ENCODE assay signal across 27 cellular contexts in the genomic region with DNA sequence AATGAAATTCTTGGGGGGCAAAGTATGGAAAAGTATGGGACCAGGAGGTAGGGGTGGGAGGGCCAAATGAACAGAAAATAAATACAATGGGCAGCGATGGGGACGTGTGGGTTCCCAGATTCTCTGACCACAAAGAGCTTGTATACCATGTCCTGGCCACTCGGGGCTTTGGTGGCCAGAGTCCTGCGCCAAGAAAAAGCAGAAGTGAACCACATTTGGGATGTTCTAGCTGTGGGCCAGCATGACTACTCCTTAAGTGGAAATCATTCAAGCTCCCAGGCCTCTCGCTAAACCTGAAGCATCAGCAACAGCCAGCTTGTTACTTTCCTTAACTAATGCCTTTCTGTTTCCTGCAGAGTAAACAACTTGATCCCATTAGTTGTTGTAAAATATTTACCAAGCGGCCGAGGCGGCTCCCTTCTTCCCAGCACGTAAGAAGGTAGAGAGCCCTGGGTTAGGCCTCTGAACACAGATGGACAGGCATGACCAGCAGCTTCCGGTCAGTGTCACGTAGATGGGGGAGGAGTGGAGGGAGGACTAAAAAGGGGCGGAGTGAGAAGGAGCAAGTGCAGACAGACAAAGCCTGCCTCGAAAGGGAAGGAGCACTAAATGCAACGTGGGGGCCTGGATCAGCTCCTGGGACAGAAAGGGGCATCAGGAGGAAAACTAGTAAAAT.
A peak's percentile ranks its signal among the peaks of the same experiment; 100 is the strongest.
DNase-seq lines count a peak whose midpoint lies in the region; ATAC-seq, FAIRE-seq and TF ChIP-seq lines count a peak whose summit lies in the region.
"Had no signal": no experiment of that assay in that cellular context is flagged by ENCODE, and none has a peak within 500 bp of the region (broad histone marks: within the 10 kb centered on the region; RNA-seq: fewer than 3 reads in every experiment).

No MANE protein-coding gene starts in this region.

- WGBS in GM12878 (ENCODE audit: insufficient coverage, insufficient replicate concordance, low lambda C conversion rate, missing lambda C conversion rate) = 18% methylated on average over 13 of the region's 14 CpGs

- RAD21 ChIA-PET in GM12878 (lab: Charles Lee; ENCODE audit: unreplicated experiment) = interaction anchor here (0.7 kb wide), 1 partner anchor 70 kb away, joined by 3 read pairs; no protein-coding TSS in a partner anchor

- no peak overlapping the region for H3K9ac ChIP-seq in GM12878 (ENCODE audit: control insufficient read depth, insufficient read depth, low read length)

- no peak for TF ChIP-seq POLR2A in GM12878 (IDR thresholded peaks at IDR 0.05; ENCODE audit: low read depth, low read length)

- intact Hi-C loops in GM12878 (cut with micrococcal nuclease; ENCODE audit: unreplicated experiment) = no loop called here

- H3K36me3 Mint-ChIP-seq in type B pancreatic cell = no peaks in the 10 kb centered on the region
- H3K36me3 Mint-ChIP-seq: CD4-positive, alpha-beta memory T cell; memory B cell had no signal

- TF ChIP-seq CTCF in GM12878 (IDR thresholded peaks at IDR 0.05 in 2 of 3, conservative IDR thresholded peaks at IDR 0.05 in 1 of 3; ENCODE audit: control insufficient read depth in 2 of 3, extremely low read depth in 1 of 3, insufficient read depth in 1 of 3, low read depth in 3 of 3, low read length in 3 of 3) (no peak), type B pancreatic cell (conservative IDR thresholded peaks at IDR 0.05) (no peak), GM13977 (IDR thresholded peaks at IDR 0.05; ENCODE audit: extremely low read depth, insufficient read depth, missing control alignments) (no peak)

- POLR2A ChIA-PET in GM12878 (lab: Charles Lee) = no interaction called here

- no peak for TF ChIP-seq EP300 in GM12878 (IDR thresholded peaks at IDR 0.05; ENCODE audit: borderline replicate concordance in 1 of 2, control insufficient read depth in 1 of 2, low read depth in 2 of 2, low read length in 2 of 2)

- peaks cover 9% of the 10 kb centered on the region for H3K27me3 Mint-ChIP-seq in type B pancreatic cell
- H3K27me3 Mint-ChIP-seq: memory B cell had no signal

- H3K4me2 ChIP-seq in GM12878 (ENCODE audit: control insufficient read depth, insufficient read depth) = no peak overlapping the region

- peak overlapping the region; percentile 1 for H3K27ac Mint-ChIP-seq in type B pancreatic cell
- H3K27ac Mint-ChIP-seq: activated naive CD4-positive, alpha-beta T cell treated with anti-CD3 and anti-CD28 coated beads for 36 hours; CD4-positive, alpha-beta memory T cell; memory B cell had no signal

- SMC1A ChIA-PET in GM12878 (lab: Charles Lee; ENCODE audit: uncharacterized antibody, unreplicated experiment) = no interaction called here

- H3K4me3 ChIP-seq in GM12878 = no peak overlapping the region
- H3K4me3 ChIP-seq: HAP-1, prostate gland had no signal

- BruUV-seq in GM12878 (replicated peaks; lab: Mats Ljungman, UMichigan) = no TSS peak

- TF ChIP-seq RAD21 in GM12878 (IDR thresholded peaks at IDR 0.05; ENCODE audit: insufficient read depth, low read depth, low read length) = no peak

- ATAC-seq in GM12878 = 0 out of 3 replicates have a peak, but pooled peaks have one; percentile 18
- no peak for ATAC-seq in HG02759 (IDR thresholded peaks at IDR 0.05; ENCODE audit: unreplicated experiment)
- ATAC-seq: left colon had no signal

- no peak overlapping the region for H2AFZ ChIP-seq in GM12878 (ENCODE audit: control insufficient read depth, low read depth, low read length)

- no peaks in the 10 kb centered on the region for H3K9me3 Mint-ChIP-seq in type B pancreatic cell
- H3K9me3 Mint-ChIP-seq: activated naive CD4-positive, alpha-beta T cell treated with anti-CD3 and anti-CD28 coated beads for 36 hours; CD4-positive, alpha-beta memory T cell; memory B cell had no signal

- no peaks in the 10 kb centered on the region for H3K4me1 ChIP-seq in GM12878 (ENCODE audit: control insufficient read depth, insufficient read depth, low read length)
- H3K4me1 ChIP-seq: HAP-1, prostate gland had no signal

- no peak overlapping the region for H3K27ac ChIP-seq in GM12878 (ENCODE audit: control insufficient read depth, insufficient read depth)
- H3K27ac ChIP-seq: 22Rv1, brain microvascular endothelial cell, prostate gland had no signal

- CTCF ChIA-PET in GM12878 (lab: Yijun Ruan, JAX) = interaction anchor here (0.6 to 1.2 kb wide), 2 partner anchors 11 to 87 kb away, joined by 3 read pairs; no protein-coding TSS in a partner anchor

- peaks cover 13% of the 10 kb centered on the region for H3K4me1 Mint-ChIP-seq in type B pancreatic cell (ENCODE audit: unreplicated experiment)
- H3K4me1 Mint-ChIP-seq: CD4-positive, alpha-beta memory T cell; memory B cell had no signal

- DNase-seq in DMS53 (lab: John Stamatoyannopoulos, UW) (peak; percentile 29), DMS53 treated with DMSO at 0.1 percent for 48 hours (lab: John Stamatoyannopoulos, UW; ENCODE audit: unreplicated experiment) (no peak), GM12878 (ENCODE audit: low read depth, low spot score) (no peak), kidney tubule cell (ENCODE audit: low spot score) (peak; percentile 80), type B pancreatic cell (ENCODE audit: extremely low spot score, unreplicated experiment) (no peak), GM13977 (ENCODE audit: low spot score) (no peak)
- no peak for DNase-seq in activated CD8-positive, alpha-beta memory T cell treated with anti-CD3 and anti-CD28 coated beads, Interleukin-2, amount 50 U/mL, for 48 hours
- DNase-seq: activated CD4-positive, CD25-positive, alpha-beta regulatory T cell; activated naive CD4-positive, alpha-beta T cell treated with anti-CD3 and anti-CD28 coated beads for 36 hours; brain microvascular endothelial cell; CD4-positive, alpha-beta memory T cell; head of caudate nucleus; left colon; NCI-H1105; NCI-H1930; NCI-H69; SIG-M5; stimulated activated naive CD4-positive, alpha-beta T cell treated with Interleukin-2 at 50 U/mL for 16 hours; SW 1271; T1000 had no signal

- H3K79me2 ChIP-seq in GM12878 (ENCODE audit: control insufficient read depth, insufficient read depth, low read length) = no peaks in the 10 kb centered on the region

- no peaks in the 10 kb centered on the region for H3K9me3 ChIP-seq in GM12878 (replicated peaks; ENCODE audit: control insufficient read depth, insufficient read depth, low read length)
- H3K9me3 ChIP-seq: HAP-1, prostate gland had no signal

- in situ Hi-C loops in GM12878 (cut with MboI) (no loop called here), GM13977 (cut with MboI; ENCODE audit: low pct_unique_long_range_greater_than_20kb, low sequenced_read_pairs, unreplicated experiment) (no loop called here)

- H4K20me1 ChIP-seq in GM12878 (ENCODE audit: control insufficient read depth, insufficient read depth) = no peaks in the 10 kb centered on the region

- H3K27me3 ChIP-seq in GM12878 (replicated peaks in 1 of 2; ENCODE audit: control insufficient read depth in 2 of 2, insufficient read depth in 2 of 2, low read length in 1 of 2) = no peaks in the 10 kb centered on the region; a peak in 1 of 4 replicates
- H3K27me3 ChIP-seq: brain microvascular endothelial cell had no signal

- no peak overlapping the region for H3K4me3 Mint-ChIP-seq in type B pancreatic cell
- H3K4me3 Mint-ChIP-seq: activated naive CD4-positive, alpha-beta T cell treated with anti-CD3 and anti-CD28 coated beads for 36 hours; CD4-positive, alpha-beta memory T cell; memory B cell had no signal

- FAIRE-seq in GM12878 (lab: Jason Lieb, UNC) = no peak
- FAIRE-seq: RCC 7860, urothelium cell line had no signal

- H3K36me3 ChIP-seq in GM12878 (ENCODE audit: control insufficient read depth in 2 of 2, insufficient read depth in 2 of 2, low read length in 1 of 2) = no peaks in the 10 kb centered on the region
- H3K36me3 ChIP-seq: brain microvascular endothelial cell, HAP-1, prostate gland had no signal

TF ChIP-seq in GM12878, 131 proteins besides CTCF, POLR2A, EP300 and RAD21:
- TF ChIP-seq JUND (IDR thresholded peaks at IDR 0.05; ENCODE audit: low read depth, low read length) (no peak), ZBED1 (IDR thresholded peaks at IDR 0.05; ENCODE audit: borderline replicate concordance) (no peak), FOXK2 (IDR thresholded peaks at IDR 0.05) (no peak), SPI1 (IDR thresholded peaks at IDR 0.05; ENCODE audit: borderline replicate concordance, insufficient read depth, low read depth, low read length) (peak; percentile 28; the same call in 1 of the 2 replicates), EGR1 (IDR thresholded peaks at IDR 0.05; ENCODE audit: borderline replicate concordance in 1 of 2, low read depth in 2 of 2, low read length in 2 of 2) (no peak), NR2F1 (conservative IDR thresholded peaks at IDR 0.05) (no peak), NFXL1 (IDR thresholded peaks at IDR 0.05; ENCODE audit: borderline replicate concordance) (no peak), ZNF384 (IDR thresholded peaks at IDR 0.05; ENCODE audit: borderline replicate concordance, low read depth, low read length) (no peak)

Comparison
In these comparisons a context has a peak if more than half of its experiments do, and no peak if none do; other contexts are left out.
1. DNase-seq: peak in DMS53 (single experiment) and kidney tubule cell (single experiment); none in DMS53 treated with DMSO at 0.1 percent for 48 hours (single experiment), GM12878 (single experiment), type B pancreatic cell (single experiment), activated CD8-positive, alpha-beta memory T cell treated with anti-CD3 and anti-CD28 coated beads, Interleukin-2, amount 50 U/mL, for 48 hours (single experiment) and GM13977 (single experiment).